ENCODE assay signal across 1 cellular context in genomic region chr10:121036431-121036830, GRCh38.
TF ChIP-seq lines count a peak whose summit lies in the region.

No MANE protein-coding gene starts in this region.

TF ChIP-seq in GM23338, 12 proteins besides CTCF, POLR2A, EP300 and RAD21 (continued from another document):
- TF ChIP-seq, protein P1, sequence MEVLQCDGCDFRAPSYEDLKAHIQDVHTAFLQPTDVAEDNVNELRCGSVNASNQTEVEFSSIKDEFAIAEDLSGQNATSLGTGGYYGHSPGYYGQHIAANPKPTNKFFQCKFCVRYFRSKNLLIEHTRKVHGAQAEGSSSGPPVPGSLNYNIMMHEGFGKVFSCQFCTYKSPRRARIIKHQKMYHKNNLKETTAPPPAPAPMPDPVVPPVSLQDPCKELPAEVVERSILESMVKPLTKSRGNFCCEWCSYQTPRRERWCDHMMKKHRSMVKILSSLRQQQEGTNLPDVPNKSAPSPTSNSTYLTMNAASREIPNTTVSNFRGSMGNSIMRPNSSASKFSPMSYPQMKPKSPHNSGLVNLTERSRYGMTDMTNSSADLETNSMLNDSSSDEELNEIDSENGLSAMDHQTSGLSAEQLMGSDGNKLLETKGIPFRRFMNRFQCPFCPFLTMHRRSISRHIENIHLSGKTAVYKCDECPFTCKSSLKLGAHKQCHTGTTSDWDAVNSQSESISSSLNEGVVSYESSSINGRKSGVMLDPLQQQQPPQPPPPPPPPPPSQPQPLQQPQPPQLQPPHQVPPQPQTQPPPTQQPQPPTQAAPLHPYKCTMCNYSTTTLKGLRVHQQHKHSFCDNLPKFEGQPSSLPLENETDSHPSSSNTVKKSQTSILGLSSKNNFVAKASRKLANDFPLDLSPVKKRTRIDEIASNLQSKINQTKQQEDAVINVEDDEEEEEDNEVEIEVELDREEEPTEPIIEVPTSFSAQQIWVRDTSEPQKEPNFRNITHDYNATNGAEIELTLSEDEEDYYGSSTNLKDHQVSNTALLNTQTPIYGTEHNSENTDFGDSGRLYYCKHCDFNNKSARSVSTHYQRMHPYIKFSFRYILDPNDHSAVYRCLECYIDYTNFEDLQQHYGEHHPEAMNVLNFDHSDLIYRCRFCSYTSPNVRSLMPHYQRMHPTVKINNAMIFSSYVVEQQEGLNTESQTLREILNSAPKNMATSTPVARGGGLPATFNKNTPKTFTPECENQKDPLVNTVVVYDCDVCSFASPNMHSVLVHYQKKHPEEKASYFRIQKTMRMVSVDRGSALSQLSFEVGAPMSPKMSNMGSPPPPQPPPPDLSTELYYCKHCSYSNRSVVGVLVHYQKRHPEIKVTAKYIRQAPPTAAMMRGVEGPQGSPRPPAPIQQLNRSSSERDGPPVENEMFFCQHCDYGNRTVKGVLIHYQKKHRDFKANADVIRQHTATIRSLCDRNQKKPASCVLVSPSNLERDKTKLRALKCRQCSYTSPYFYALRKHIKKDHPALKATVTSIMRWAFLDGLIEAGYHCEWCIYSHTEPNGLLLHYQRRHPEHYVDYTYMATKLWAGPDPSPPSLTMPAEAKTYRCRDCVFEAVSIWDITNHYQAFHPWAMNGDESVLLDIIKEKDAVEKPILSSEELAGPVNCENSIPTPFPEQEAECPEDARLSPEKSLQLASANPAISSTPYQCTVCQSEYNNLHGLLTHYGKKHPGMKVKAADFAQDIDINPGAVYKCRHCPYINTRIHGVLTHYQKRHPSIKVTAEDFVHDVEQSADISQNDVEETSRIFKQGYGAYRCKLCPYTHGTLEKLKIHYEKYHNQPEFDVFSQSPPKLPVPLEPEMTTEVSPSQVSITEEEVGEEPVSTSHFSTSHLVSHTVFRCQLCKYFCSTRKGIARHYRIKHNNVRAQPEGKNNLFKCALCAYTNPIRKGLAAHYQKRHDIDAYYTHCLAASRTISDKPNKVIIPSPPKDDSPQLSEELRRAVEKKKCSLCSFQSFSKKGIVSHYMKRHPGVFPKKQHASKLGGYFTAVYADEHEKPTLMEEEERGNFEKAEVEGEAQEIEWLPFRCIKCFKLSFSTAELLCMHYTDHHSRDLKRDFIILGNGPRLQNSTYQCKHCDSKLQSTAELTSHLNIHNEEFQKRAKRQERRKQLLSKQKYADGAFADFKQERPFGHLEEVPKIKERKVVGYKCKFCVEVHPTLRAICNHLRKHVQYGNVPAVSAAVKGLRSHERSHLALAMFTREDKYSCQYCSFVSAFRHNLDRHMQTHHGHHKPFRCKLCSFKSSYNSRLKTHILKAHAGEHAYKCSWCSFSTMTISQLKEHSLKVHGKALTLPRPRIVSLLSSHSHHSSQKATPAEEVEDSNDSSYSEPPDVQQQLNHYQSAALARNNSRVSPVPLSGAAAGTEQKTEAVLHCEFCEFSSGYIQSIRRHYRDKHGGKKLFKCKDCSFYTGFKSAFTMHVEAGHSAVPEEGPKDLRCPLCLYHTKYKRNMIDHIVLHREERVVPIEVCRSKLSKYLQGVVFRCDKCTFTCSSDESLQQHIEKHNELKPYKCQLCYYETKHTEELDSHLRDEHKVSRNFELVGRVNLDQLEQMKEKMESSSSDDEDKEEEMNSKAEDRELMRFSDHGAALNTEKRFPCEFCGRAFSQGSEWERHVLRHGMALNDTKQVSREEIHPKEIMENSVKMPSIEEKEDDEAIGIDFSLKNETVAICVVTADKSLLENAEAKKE (CRISPR knock-in tag; IDR thresholded peaks at IDR 0.05) = no peak
